In the genomic region with DNA sequence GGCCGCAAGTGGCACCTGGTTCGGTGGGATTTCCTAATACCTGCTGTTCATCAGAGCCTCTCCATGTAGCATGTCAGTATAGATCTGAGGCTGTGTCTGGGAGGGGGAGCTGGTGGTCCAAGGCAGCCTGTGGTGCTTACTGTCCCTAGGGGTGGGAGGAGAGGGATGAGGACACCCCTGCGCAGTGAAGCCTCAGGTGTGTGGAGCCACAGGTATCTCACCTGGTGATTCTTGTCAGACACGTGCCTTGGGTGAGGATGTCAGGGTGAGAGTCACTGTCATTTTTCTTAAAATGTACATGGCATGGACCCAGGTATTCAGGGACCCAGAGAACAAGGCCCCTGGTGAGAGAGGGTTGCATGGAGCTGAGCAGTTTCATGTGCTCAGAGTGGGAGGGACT, we compare ENCODE assay signal across 21 cellular contexts. TPM values are rescaled to one million over a fixed set of nuclear protein-coding genes. Genes with fewer than 3 reads are reported as not detected.
A peak's percentile ranks its signal among the peaks of the same experiment; 100 is the strongest.
DNase-seq lines count a peak whose midpoint lies in the region; ATAC-seq and TF ChIP-seq lines count a peak whose summit lies in the region.
"Had no signal": no experiment of that assay in that cellular context is flagged by ENCODE, and none has a peak within 500 bp of the region (broad histone marks: within the 10 kb centered on the region; RNA-seq: fewer than 3 reads in every experiment).

No MANE protein-coding gene starts in this region.

- H3K4me3 ChIP-seq in CD4-positive, CD25-positive, alpha-beta regulatory T cell (ENCODE audit: low read depth, low read length) = no peak overlapping the region
- no peak overlapping the region for H3K4me3 ChIP-seq in lung
- H3K4me3 ChIP-seq in spleen = no peak overlapping the region
- H3K4me3 ChIP-seq: A549, GM23248 had no signal

- no peak for TF ChIP-seq CTCF in lung (IDR thresholded peaks at IDR 0.05; ENCODE audit: control extremely low read depth, extremely low read depth)
- TF ChIP-seq CTCF in spleen (IDR thresholded peaks at IDR 0.05 in 8 of 11, conservative IDR thresholded peaks at IDR 0.05 in 3 of 11) = no peak

- no peak for ATAC-seq in CD4-positive, CD25-positive, alpha-beta regulatory T cell (ENCODE audit: low read depth in 2 of 2)
- no peak for ATAC-seq in lung (ENCODE audit: insufficient read depth, low FRiP score)
- no peak for ATAC-seq in natural killer cell treated with Interleukin-12 subunit alpha and Interleukin-12 subunit beta and Interleukin-15 and Interleukin-18, amount 100 ng/mL, for 72 hours
- no peak for ATAC-seq in activated T-cell treated with anti-CD3 and anti-CD28 coated beads, Interleukin-2, amount 50 U/mL, for 4 hours
- ATAC-seq: A549; CD8-positive, alpha-beta T cell had no signal

- H3K27ac Mint-ChIP-seq in CD4-positive, CD25-positive, alpha-beta regulatory T cell = peak overlapping the region in 2 of 3 donors; percentile 58 to 88
- no peak overlapping the region for H3K27ac Mint-ChIP-seq in natural killer cell treated with Interleukin-12 subunit alpha and Interleukin-12 subunit beta and Interleukin-15 and Interleukin-18, amount 100 ng/mL, for 72 hours
- H3K27ac Mint-ChIP-seq: CD8-positive, alpha-beta T cell had no signal

- no peaks in the 10 kb centered on the region for H3K9me3 Mint-ChIP-seq in CD4-positive, CD25-positive, alpha-beta regulatory T cell
- H3K9me3 Mint-ChIP-seq in natural killer cell treated with Interleukin-12 subunit alpha and Interleukin-12 subunit beta and Interleukin-15 and Interleukin-18, amount 100 ng/mL, for 72 hours = no peaks in the 10 kb centered on the region
- H3K9me3 Mint-ChIP-seq in activated T-cell treated with anti-CD3 and anti-CD28 coated beads, Interleukin-2, amount 50 U/mL, for 4 hours = no peaks in the 10 kb centered on the region

- peaks cover 3% of the 10 kb centered on the region for H3K27me3 ChIP-seq in CD4-positive, CD25-positive, alpha-beta regulatory T cell (ENCODE audit: control insufficient read depth, insufficient read depth, low read length)
- H3K27me3 ChIP-seq in lung (ENCODE audit: control insufficient read depth, insufficient read depth) (no peaks in the 10 kb centered on the region), spleen (replicated peaks in 1 of 7) (peaks cover 0 to 23% (median 0%) of the 10 kb centered on the region in 7 donors)

- peaks cover 10% of the 10 kb centered on the region for H3K36me3 Mint-ChIP-seq in CD4-positive, CD25-positive, alpha-beta regulatory T cell
- no peaks in the 10 kb centered on the region for H3K36me3 Mint-ChIP-seq in natural killer cell treated with Interleukin-12 subunit alpha and Interleukin-12 subunit beta and Interleukin-15 and Interleukin-18, amount 100 ng/mL, for 72 hours
- peaks cover 1% of the 10 kb centered on the region for H3K36me3 Mint-ChIP-seq in activated T-cell treated with anti-CD3 and anti-CD28 coated beads, Interleukin-2, amount 50 U/mL, for 4 hours (ENCODE audit: insufficient read depth)
- H3K36me3 Mint-ChIP-seq: CD8-positive, alpha-beta T cell had no signal

- H3K27ac ChIP-seq in CD4-positive, CD25-positive, alpha-beta regulatory T cell (ENCODE audit: insufficient read depth, low read length, poor library complexity, severe bottlenecking) = no peak overlapping the region
- H3K27ac ChIP-seq in lung (ENCODE audit: low read depth in 1 of 2, low read length in 1 of 2) (no peak overlapping the region), spleen (no peak overlapping the region)
- H3K27ac ChIP-seq: A549, GM23248 had no signal

- H3K27me3 Mint-ChIP-seq in CD4-positive, CD25-positive, alpha-beta regulatory T cell = peaks cover 8% of the 10 kb centered on the region
- peaks cover 19 to 25% of the 10 kb centered on the region in 2 donors for H3K27me3 Mint-ChIP-seq in natural killer cell treated with Interleukin-12 subunit alpha and Interleukin-12 subunit beta and Interleukin-15 and Interleukin-18, amount 100 ng/mL, for 72 hours
- H3K27me3 Mint-ChIP-seq in activated T-cell treated with anti-CD3 and anti-CD28 coated beads, Interleukin-2, amount 50 U/mL, for 4 hours (ENCODE audit: low read depth) = peaks cover 24% of the 10 kb centered on the region

- peak; percentile 36 for DNase-seq in activated effector memory CD4-positive, alpha-beta T cell treated with anti-CD3 and anti-CD28 coated beads, Interleukin-2, amount 50 U/mL, for 16 hours
- no peak for DNase-seq in activated effector memory CD4-positive, alpha-beta T cell treated with Interleukin-2 at 50 U/mL for 16 hours
- DNase-seq in CD4-positive, CD25-positive, alpha-beta regulatory T cell = no peak
- DNase-seq in lung (ENCODE audit: low spot score) (peak; percentile 17), spleen (peak; percentile 30)
- DNase-seq in natural killer cell treated with Interleukin-12 subunit alpha and Interleukin-12 subunit beta and Interleukin-15 and Interleukin-18, amount 100 ng/mL, for 72 hours (ENCODE audit: low spot score) = no peak
- DNase-seq in activated T-cell treated with anti-CD3 and anti-CD28 coated beads, Interleukin-2, amount 50 U/mL, for 4 hours = no peak
- DNase-seq: 8988T, ACHN, AML-193, BE2C, C1 segment of cervical spinal cord, Caco-2, DMS153, DND-41, GM23248, H7, HCEC 1CT had no signal

- H3K4me3 Mint-ChIP-seq in CD4-positive, CD25-positive, alpha-beta regulatory T cell = no peak overlapping the region
- H3K4me3 Mint-ChIP-seq in natural killer cell treated with Interleukin-12 subunit alpha and Interleukin-12 subunit beta and Interleukin-15 and Interleukin-18, amount 100 ng/mL, for 72 hours = no peak overlapping the region
- H3K4me3 Mint-ChIP-seq in activated T-cell treated with anti-CD3 and anti-CD28 coated beads, Interleukin-2, amount 50 U/mL, for 4 hours = no peak overlapping the region
- H3K4me3 Mint-ChIP-seq: CD8-positive, alpha-beta T cell had no signal

- intact Hi-C loops in spleen (cut with DNase I; ENCODE audit: low total_unique reads) = no loop called here

- 81 to 88% methylated on average over 4 of the region's 4 CpGs for WGBS in lung, 2 donors
- 80 to 91% (median 86%) methylated on average over 4 of the region's 4 CpGs for WGBS in spleen, 5 donors

- H3K4me1 ChIP-seq in CD4-positive, CD25-positive, alpha-beta regulatory T cell (ENCODE audit: control insufficient read depth, insufficient read depth, low read length, poor library complexity, severe bottlenecking) = no peaks in the 10 kb centered on the region
- H3K4me1 ChIP-seq in lung (ENCODE audit: control insufficient read depth in 2 of 2, insufficient read depth in 2 of 2, low read length in 2 of 2) (no peaks in the 10 kb centered on the region), spleen (peaks cover 0 to 52% (median 3%) of the 10 kb centered on the region in 6 donors)
- H3K4me1 ChIP-seq: A549, BE2C, Caco-2 had no signal

- no peaks in the 10 kb centered on the region for H3K9me3 ChIP-seq in CD4-positive, CD25-positive, alpha-beta regulatory T cell (ENCODE audit: control insufficient read depth in 2 of 2, low read length in 2 of 2)
- H3K9me3 ChIP-seq in lung (ENCODE audit: control insufficient read depth in 2 of 2, insufficient read depth in 1 of 2, low read length in 1 of 2) (peaks cover 0 to 2% of the 10 kb centered on the region in 2 donors), spleen (peaks cover 0 to 4% (median 0%) of the 10 kb centered on the region in 8 donors)
- H3K9me3 ChIP-seq: A549, BE2C, Caco-2 had no signal

- H3K4me1 Mint-ChIP-seq in CD4-positive, CD25-positive, alpha-beta regulatory T cell = peaks cover 0 to 27% (median 5%) of the 10 kb centered on the region in 4 donors
- no peaks in the 10 kb centered on the region for H3K4me1 Mint-ChIP-seq in natural killer cell treated with Interleukin-12 subunit alpha and Interleukin-12 subunit beta and Interleukin-15 and Interleukin-18, amount 100 ng/mL, for 72 hours (ENCODE audit: low read depth in 2 of 2)
- H3K4me1 Mint-ChIP-seq in activated T-cell treated with anti-CD3 and anti-CD28 coated beads, Interleukin-2, amount 50 U/mL, for 4 hours (ENCODE audit: low read depth) = no peaks in the 10 kb centered on the region

- no peaks in the 10 kb centered on the region for H3K36me3 ChIP-seq in CD4-positive, CD25-positive, alpha-beta regulatory T cell (ENCODE audit: control insufficient read depth, insufficient read depth, low read length)
- H3K36me3 ChIP-seq in lung (ENCODE audit: control insufficient read depth in 2 of 2, insufficient read depth in 2 of 2, low read length in 2 of 2) (no peaks in the 10 kb centered on the region), spleen (peaks cover 0 to 35% (median 0%) of the 10 kb centered on the region in 6 donors)
- H3K36me3 ChIP-seq: BE2C had no signal

- no peak for TF ChIP-seq POLR2A in spleen (IDR thresholded peaks at IDR 0.05)

RNA-seq across cellular contexts. Expression of a gene that starts 11.7 kb away (rescaled TPM):
- 16.1 TPM for total RNA-seq in CD4-positive, CD25-positive, alpha-beta regulatory T cell
- polyA plus RNA-seq in CD4-positive, CD25-positive, alpha-beta regulatory T cell = 10 to 100 TPM; 24.4 to 50.2 (median 36.5) TPM
- total RNA-seq in lung (10 to 100 TPM in 1 of 2 donors, 1 to 10 TPM in 1; 2.1 to 15.9 TPM), spleen (10 to 100 TPM; 11.0 to 76.4 (median 28.4) TPM)
- polyA plus RNA-seq in lung (10 to 100 TPM in 1 of 2 donors, 1 to 10 TPM in 1; 4.5 to 30.0 TPM), spleen (1 to 10 TPM; 3.3 to 9.0 (median 4.5) TPM)
- not detected for total RNA-seq in natural killer cell treated with Interleukin-12 subunit alpha and Interleukin-12 subunit beta and Interleukin-15 and Interleukin-18, amount 100 ng/mL, for 72 hours
- total RNA-seq in activated T-cell treated with anti-CD3 and anti-CD28 coated beads, Interleukin-2, amount 50 U/mL, for 4 hours = not detected
- total RNA-seq: Caco-2; CD8-positive, alpha-beta T cell; GM23248; H1; H7 had no signal
- polyA plus RNA-seq: A549, GM23248, H1 had no signal

RNA-seq across cellular contexts. Expression of a gene that starts 39.2 kb away (rescaled TPM):
- 43.8 TPM for total RNA-seq in CD4-positive, CD25-positive, alpha-beta regulatory T cell
- 10 to 100 TPM; 39.1 to 58.6 (median 46.7) TPM for polyA plus RNA-seq in CD4-positive, CD25-positive, alpha-beta regulatory T cell
- 10 to 100 TPM in 1 of 2 donors, 1 to 10 TPM in 1; 6.5 to 12.2 TPM for total RNA-seq in lung
- polyA plus RNA-seq in lung = 10 to 100 TPM in 1 of 2 donors, 1 to 10 TPM in 1; 9.6 to 10.9 TPM
- 10 to 100 TPM; 12.1 to 22.9 (median 20.0) TPM for total RNA-seq in spleen
- polyA plus RNA-seq in spleen = 10 to 100 TPM; 10.3 to 21.0 (median 17.4) TPM
- 10 to 100 TPM in 1 of 2 donors, 1 to 10 TPM in 1; 9.7 to 20.6 TPM for total RNA-seq in natural killer cell treated with Interleukin-12 subunit alpha and Interleukin-12 subunit beta and Interleukin-15 and Interleukin-18, amount 100 ng/mL, for 72 hours
- 10 to 100 TPM in 2 of 3 donors, 1 to 10 TPM in 1; 6.1 to 12.9 (median 11.0) TPM for total RNA-seq in activated T-cell treated with anti-CD3 and anti-CD28 coated beads, Interleukin-2, amount 50 U/mL, for 4 hours
- total RNA-seq: Caco-2, GM23248, H1, H7 had no signal
- polyA plus RNA-seq: A549, GM23248, H1 had no signal

Comparison
In these comparisons a context has a peak if more than half of its experiments do, and no peak if none do; other contexts are left out.
1. DNase-seq: peak in activated effector memory CD4-positive, alpha-beta T cell treated with anti-CD3 and anti-CD28 coated beads, Interleukin-2, amount 50 U/mL, for 16 hours (single experiment), lung (single experiment) and spleen (single experiment); none in activated effector memory CD4-positive, alpha-beta T cell treated with Interleukin-2 at 50 U/mL for 16 hours (single experiment), CD4-positive, CD25-positive, alpha-beta regulatory T cell (0 of 3), natural killer cell treated with Interleukin-12 subunit alpha and Interleukin-12 subunit beta and Interleukin-15 and Interleukin-18, amount 100 ng/mL, for 72 hours (single experiment) and activated T-cell treated with anti-CD3 and anti-CD28 coated beads, Interleukin-2, amount 50 U/mL, for 4 hours (single experiment).
2. H3K27ac Mint-ChIP-seq: peak in CD4-positive, CD25-positive, alpha-beta regulatory T cell (2 of 3); none in natural killer cell treated with Interleukin-12 subunit alpha and Interleukin-12 subunit beta and Interleukin-15 and Interleukin-18, amount 100 ng/mL, for 72 hours (0 of 2).